Comparison of ENCODE assay signal across 9 cellular contexts in genomic region chr3:89314454-89314853, GRCh38.
A peak's percentile ranks its signal among the peaks of the same experiment; 100 is the strongest.
DNase-seq lines count a peak whose midpoint lies in the region; ATAC-seq and TF ChIP-seq lines count a peak whose summit lies in the region.
"Had no signal": no experiment of that assay in that cellular context is flagged by ENCODE, and none has a peak within 500 bp of the region (broad histone marks: within the 10 kb centered on the region; RNA-seq: fewer than 3 reads in every experiment).

No MANE protein-coding gene starts in this region.

- intact Hi-C loops in A673 (cut with micrococcal nuclease; ENCODE audit: unreplicated experiment), result loop anchor here (10.0 kb wide), 1 partner anchor 540 kb away; no protein-coding TSS in a partner anchor

- no peak overlapping the region for H3K27ac Mint-ChIP-seq in HFFc6

- no peak overlapping the region for H3K4me3 Mint-ChIP-seq in HFFc6

- POLR2A ChIA-PET in A673 (lab: Charles Lee; ENCODE audit: low non-redundant PET), result no interaction called here

- no peaks in the 10 kb centered on the region for H3K27me3 Mint-ChIP-seq in HFFc6 (ENCODE audit: insufficient read depth)

- H3K36me3 Mint-ChIP-seq in HFFc6 (ENCODE audit: low read depth), result no peaks in the 10 kb centered on the region

- H3K27me3 ChIP-seq in A673 (replicated peaks; ENCODE audit: insufficient read depth, low read depth, low read length, poor library complexity), result no peaks in the 10 kb centered on the region

- H3K27ac ChIP-seq in A673 (ENCODE audit: low read depth, low read length, poor library complexity, severe bottlenecking), result no peak overlapping the region

- H3K4me3 ChIP-seq in A673 (ENCODE audit: low read depth, low read length, poor library complexity, severe bottlenecking) (no peak overlapping the region), fibroblast of villous mesenchyme (ENCODE audit: low read depth, low read length) (no peak overlapping the region)

- no TSS peak for BruUV-seq in A673 (replicated peaks; lab: Mats Ljungman, UMichigan)

- H3K9me3 ChIP-seq in A673 (ENCODE audit: low read depth, low read length, poor library complexity, severe bottlenecking), result no peaks in the 10 kb centered on the region

- H3K9me3 Mint-ChIP-seq in HFFc6, result no peaks in the 10 kb centered on the region; the same call in 1 of the 2 replicates

- H3K4me1 Mint-ChIP-seq in HFFc6 (ENCODE audit: low read depth), result peaks cover 4% of the 10 kb centered on the region; the same call in 1 of the 2 replicates

- ATAC-seq in GM19395 (IDR thresholded peaks at IDR 0.05; ENCODE audit: unreplicated experiment), result no peak
- no peak for ATAC-seq in HG02938 (IDR thresholded peaks at IDR 0.05; ENCODE audit: unreplicated experiment)
- no peak for ATAC-seq in HG03280 (IDR thresholded peaks at IDR 0.05; ENCODE audit: unreplicated experiment)

- no peaks in the 10 kb centered on the region for H3K36me3 ChIP-seq in A673 (ENCODE audit: insufficient read depth, low read length, poor library complexity, severe bottlenecking)

- TF ChIP-seq CTCF in A673 (conservative IDR thresholded peaks at IDR 0.05; ENCODE audit: low read depth, low read length), result peak; percentile 68
- peak; percentile 17 for TF ChIP-seq CTCF in HFFc6 (IDR thresholded peaks at IDR 0.05)
- peak; percentile 13 for TF ChIP-seq CTCF in fibroblast of villous mesenchyme (IDR thresholded peaks at IDR 0.05; ENCODE audit: insufficient read depth, low read depth, low read length)

- CTCF ChIA-PET in A673 (lab: Charles Lee), result no interaction called here

- peaks cover 4% of the 10 kb centered on the region for H3K4me1 ChIP-seq in A673 (ENCODE audit: insufficient read depth, low read length, poor library complexity, severe bottlenecking)

- DNase-seq in A673 (ENCODE audit: low spot score) (peak; percentile 87), HFFc6 (no peak), RKO (ENCODE audit: low spot score) (peak; percentile 86), fibroblast of villous mesenchyme (ENCODE audit: low read depth) (no peak), NCI-H1092 (lab: John Stamatoyannopoulos, UW) (no peak)
- DNase-seq: NCI-H1092 treated with DMSO at 0.1 percent for 48 hours had no signal

Comparison
In these comparisons a context has a peak if more than half of its experiments do, and no peak if none do; other contexts are left out.
1. DNase-seq: peak in A673 (single experiment) and RKO (single experiment); none in HFFc6 (single experiment), fibroblast of villous mesenchyme (single experiment) and NCI-H1092 (single experiment).
2. CTCF ChIP-seq: peak in every context shown above with its lines; median percentile 68 in A673; 17 in HFFc6; 13 in fibroblast of villous mesenchyme.